In the genomic region with DNA sequence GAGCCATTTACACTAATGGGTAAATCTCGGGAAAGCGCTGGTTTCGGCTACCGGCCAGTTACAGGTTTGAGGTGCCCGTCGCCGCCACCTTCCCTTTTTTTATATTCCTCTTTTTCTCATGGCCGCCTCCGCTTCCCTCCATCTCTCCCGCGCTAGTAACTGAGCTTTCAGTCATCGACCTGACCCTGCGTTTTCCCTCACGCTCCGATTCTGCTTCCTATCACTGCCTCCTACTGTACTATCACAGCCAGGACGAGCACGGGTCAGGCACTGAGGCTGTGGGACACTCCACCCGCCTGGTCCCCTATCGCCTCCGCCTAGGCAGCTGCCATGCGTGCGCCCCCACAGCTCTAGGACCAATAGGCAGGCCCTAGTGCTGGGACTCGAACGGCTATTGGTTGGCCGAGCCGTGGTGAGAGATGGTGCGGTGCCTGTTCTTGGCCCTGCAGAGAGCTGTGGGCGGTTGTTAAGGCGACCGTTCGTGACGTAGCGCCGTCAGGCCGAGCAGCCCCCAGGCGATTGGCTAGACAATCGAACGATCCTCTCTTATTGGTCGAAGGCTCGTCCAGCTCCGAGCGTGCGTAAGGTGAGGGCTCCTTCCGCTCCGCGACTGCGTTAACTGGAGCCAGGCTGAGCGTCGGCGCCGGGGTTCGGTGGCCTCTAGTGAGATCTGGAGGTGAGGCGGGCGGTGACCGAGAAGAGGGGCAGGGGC, we compare ENCODE assay signal across 8 cellular contexts. TPM values are rescaled to one million over a fixed set of nuclear protein-coding genes. Genes with fewer than 3 reads are reported as not detected.
A peak's percentile ranks its signal among the peaks of the same experiment; 100 is the strongest.
DNase-seq lines count a peak whose midpoint lies in the region; ATAC-seq, FAIRE-seq and TF ChIP-seq lines count a peak whose summit lies in the region.

A gene (plus strand): TSS at position 596 of the 712 bp plus-strand sequence. CDS start 5,386 bp downstream, outside the sequence.

- no peaks in the 10 kb centered on the region for H3K36me3 ChIP-seq in BJ (ENCODE audit: control insufficient read depth, insufficient read depth, low read length)

- ATAC-seq in HG03442 (IDR thresholded peaks at IDR 0.05; ENCODE audit: unreplicated experiment) = peak; percentile 96

- POLR2A ChIA-PET in BJ (lab: Charles Lee) = no interaction called here

- CTCF ChIA-PET in BJ (lab: Yijun Ruan, JAX) = interaction anchor here (0.7 to 1.6 kb wide), 3 partner anchors 20 to 282 kb away, joined by 3 to 4 read pairs (median 3); no protein-coding TSS in a partner anchor

- no peaks in the 10 kb centered on the region for H3K27me3 ChIP-seq in BJ (ENCODE audit: control insufficient read depth, insufficient read depth, low read length)

- DNase-seq in BJ (ENCODE audit: low read depth) = peak; percentile 98
- DNase-seq in GM19238 (ENCODE audit: insufficient read length, low spot score) = peak; percentile 84
- DNase-seq in NCI-H524 (lab: John Stamatoyannopoulos, UW) = peak; percentile 97 to 99
- peak; percentile 96 to 97 for DNase-seq in activated CD4-positive, alpha-beta T cell treated with anti-CD3 and anti-CD28 coated beads for 4 hours
- DNase-seq in kidney tubule cell (ENCODE audit: low spot score) = peak; percentile 100
- peak; percentile 90 to 93 for DNase-seq in stimulated activated CD4-positive, alpha-beta T cell treated with anti-CD3 and anti-CD28 coated beads, Interleukin-1b, Interleukin-23, amount 100 ng/mL, for 4 hours (ENCODE audit: low read depth in 2 of 2)

- FAIRE-seq in colon (lab: Jason Lieb, UNC) = peak; percentile 36

- TF ChIP-seq CTCF in BJ (IDR thresholded peaks at IDR 0.05; ENCODE audit: insufficient read depth, low read depth, low read length) = peak; percentile 44

- H3K4me3 ChIP-seq in BJ (ENCODE audit: low read depth, low read length) = peak within 1 kb of the TSS; percentile 95

RNA-seq across cellular contexts. Expression of the gene that starts here (rescaled TPM):
- 8.1 and 14.5 TPM in 2 replicates for polyA plus RNA-seq in BJ (2011; rRNA removed)
- 16.9 and 20.4 TPM in 2 replicates for polyA minus RNA-seq in BJ (2011; rRNA and poly(A)+ RNA removed)

Comparison
In these comparisons a context has a peak if more than half of its experiments do, and no peak if none do; other contexts are left out.
1. Peak in every context shown above with its lines: DNase-seq, ATAC-seq and H3K4me3 ChIP-seq.